Comparison of ENCODE assay signal across 8 cellular contexts in genomic region chr11:106021967-106022794, GRCh38. TPM values are rescaled to one million over a fixed set of nuclear protein-coding genes. Genes with fewer than 3 reads are reported as not detected.
DNase-seq lines count a peak whose midpoint lies in the region; ATAC-seq and TF ChIP-seq lines count a peak whose summit lies in the region.

MSANTD4 (minus strand) TSS chr11:106022240; CDS start chr11:106010917, 11,323 bp downstream.

- peak within 1 kb of the TSS; percentile 97 for H3K4me3 Mint-ChIP-seq in natural killer cell

- DNase-seq in GOT3 (lab: John Stamatoyannopoulos, UW) (peak; percentile 79), LoVo (ENCODE audit: low spot score) (peak; percentile 97), fibroblast of peridontal ligament (ENCODE audit: extremely low read depth) (peak; percentile 99), natural killer cell (peak; percentile 96)
- peak; percentile 94 for DNase-seq in activated T-helper 9 cell treated with anti-CD3 and anti-CD28 coated beads, Interleukin-2, amount 50 U/mL, for 16 hours (ENCODE audit: low read depth)
- DNase-seq in stimulated activated naive CD4-positive, alpha-beta T cell treated with Interleukin-2 at 50 U/mL for 16 hours (lab: John Stamatoyannopoulos, UW): peak; percentile 98

- no peaks in the 10 kb centered on the region for H3K9me3 ChIP-seq in DOHH2 (ENCODE audit: control insufficient read depth, insufficient read depth, low read length)

- H3K36me3 ChIP-seq in DOHH2 (ENCODE audit: control insufficient read depth, low read length): peaks cover 40% of the 10 kb centered on the region

- H3K79me2 ChIP-seq in DOHH2 (ENCODE audit: control insufficient read depth, low read length): peaks cover 47% of the 10 kb centered on the region

- H3K4me1 ChIP-seq in DOHH2 (ENCODE audit: control insufficient read depth, low read length): peaks cover 35% of the 10 kb centered on the region

- H3K4me3 ChIP-seq in DOHH2 (ENCODE audit: low read length): peak within 1 kb of the TSS; percentile 94

- H3K36me3 Mint-ChIP-seq in natural killer cell: no peaks in the 10 kb centered on the region

- peaks cover 44 to 50% of the 10 kb centered on the region in 2 donors for H3K4me1 Mint-ChIP-seq in natural killer cell

- H3K9me3 Mint-ChIP-seq in natural killer cell: peaks cover 0 to 2% of the 10 kb centered on the region in 2 donors

- peak; percentile 60 for TF ChIP-seq POLR2A in Raji (IDR thresholded peaks at IDR 0.05; ENCODE audit: insufficient read depth, low read depth, low read length)

- TF ChIP-seq CTCF in DOHH2 (IDR thresholded peaks at IDR 0.05; ENCODE audit: low read depth, low read length, poor library complexity, severe bottlenecking): no peak
- no peak for TF ChIP-seq CTCF in natural killer cell (IDR thresholded peaks at IDR 0.05)

- H3K27ac ChIP-seq in DOHH2 (ENCODE audit: low read depth, low read length): peak within 1 kb of the TSS; percentile 49

- H3K4me2 ChIP-seq in DOHH2 (ENCODE audit: low read length): peak within 1 kb of the TSS; percentile 95

- ATAC-seq in natural killer cell: peak; percentile 94 to 99 (median 95)

- no peaks in the 10 kb centered on the region for H4K20me1 ChIP-seq in DOHH2 (ENCODE audit: control insufficient read depth, insufficient read depth, low read depth, low read length)

- peak within 1 kb of the TSS; percentile 89 to 99 for H3K27ac Mint-ChIP-seq in natural killer cell

- no peaks in the 10 kb centered on the region for H3K27me3 ChIP-seq in DOHH2 (ENCODE audit: control insufficient read depth, low read length)

- peaks cover 16 to 22% of the 10 kb centered on the region in 2 donors for H3K27me3 Mint-ChIP-seq in natural killer cell (ENCODE audit: low read depth in 2 of 2)

- intact Hi-C loops in natural killer cell (cut with micrococcal nuclease): loop anchor here (1.0 to 5.0 kb wide), 2 partner anchors 54 to 1315 kb away; no protein-coding TSS in a partner anchor

- 0 out of 2 replicates have a peak, but pooled peaks cover 5% of the 10 kb centered on the region for H3F3A ChIP-seq in DOHH2 (ENCODE audit: control insufficient read depth, insufficient read depth)

- no peaks in the 10 kb centered on the region for H3K9me2 ChIP-seq in DOHH2 (replicated peaks; ENCODE audit: control insufficient read depth, low read length)

RNA-seq across cellular contexts. Expression of gene MSANTD4, which starts in this region (rescaled TPM):
- 1 to 10 TPM; 5.1 to 8.7 (median 7.2) TPM for total RNA-seq in natural killer cell

Comparison
In these comparisons a context has a peak if more than half of its experiments do, and no peak if none do; other contexts are left out.
1. Peak in every context shown above with its lines: DNase-seq, ATAC-seq, H3K4me3 ChIP-seq and H3K27ac ChIP-seq.